8 cellular contexts compared by ENCODE assay signal in the genomic region with DNA sequence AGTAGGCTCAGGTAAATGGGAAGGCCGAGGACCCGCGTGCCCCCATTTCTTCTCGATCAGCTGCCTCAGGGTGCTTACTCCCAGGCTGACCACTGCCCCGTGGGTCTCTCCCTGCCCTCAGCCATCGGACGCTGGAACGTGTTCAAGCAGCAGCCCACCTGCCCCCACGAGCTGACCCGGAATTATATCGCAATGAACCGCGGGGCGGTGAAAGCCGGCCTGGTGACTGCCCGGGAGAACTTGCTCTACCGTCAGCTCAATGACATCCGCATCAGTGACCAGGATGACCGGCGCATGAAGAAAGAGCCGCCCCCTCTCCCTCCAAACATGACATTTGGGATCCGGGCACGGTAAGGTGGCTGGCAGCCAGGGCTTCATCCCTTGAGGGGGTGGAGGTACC.
"Had no signal": no experiment of that assay in that cellular context is flagged by ENCODE, and none has a peak within 500 bp of the region (broad histone marks: within the 10 kb centered on the region; RNA-seq: fewer than 3 reads in every experiment).

No MANE protein-coding gene starts in this region.

- H2AFZ ChIP-seq: GM23248, GM23338 had no signal

- H3K27ac ChIP-seq: GM23248 had no signal

- ATAC-seq: HCT116 had no signal

- H3K36me3 ChIP-seq: HAP-1 had no signal

- H3K4me2 ChIP-seq: GM23338 had no signal

- H3K4me3 Mint-ChIP-seq: GM23338, H9, HFFc6 had no signal

- H3K9me3 ChIP-seq: HAP-1 had no signal

- H3K27ac Mint-ChIP-seq: GM23338, HFFc6 had no signal

- H3K4me1 ChIP-seq: HAP-1 had no signal

- H3K9ac ChIP-seq: GM23248 had no signal

- DNase-seq: GOT3, H9, HCEC 1CT, HFFc6 had no signal

- H3K4me3 ChIP-seq: GM23248, GM23338, HAP-1 had no signal
